Comparison of ENCODE assay signal across 24 cellular contexts in genomic region chr10:99633832-99634231, GRCh38. TPM values are rescaled to one million over a fixed set of nuclear protein-coding genes. Genes with fewer than 3 reads are reported as not detected.
DNase-seq lines count a peak whose midpoint lies in the region; ATAC-seq, FAIRE-seq and TF ChIP-seq lines count a peak whose summit lies in the region.
"Had no signal": no experiment of that assay in that cellular context is flagged by ENCODE, and none has a peak within 500 bp of the region (broad histone marks: within the 10 kb centered on the region; RNA-seq: fewer than 3 reads in every experiment).

No MANE protein-coding gene starts in this region.

- no peak overlapping the region for H3K27ac ChIP-seq in SK-N-SH (ENCODE audit: low read depth in 2 of 2, low read length in 1 of 2)
- H3K27ac ChIP-seq: 22Rv1, A549, BLaER1 had no signal

- H3K9me2 ChIP-seq in SK-N-SH, result no peaks in the 10 kb centered on the region

- peak; percentile 47 for DNase-seq in SK-N-SH
- DNase-seq in bronchial epithelial cell (ENCODE audit: low read depth), result no peak
- DNase-seq in NCI-H2107 treated with DMSO at 0.1 percent for 48 hours (lab: John Stamatoyannopoulos, UW; ENCODE audit: unreplicated experiment), result no peak
- DNase-seq in T1000 (lab: John Stamatoyannopoulos, UW), result no peak
- DNase-seq: AML-193; C1 segment of cervical spinal cord; CD4-positive, alpha-beta memory T cell; CD4-positive, CD25-positive, alpha-beta regulatory T cell; CD8-positive, alpha-beta memory T cell; COR-L47; DMS 273 treated with DMSO at 0.1 percent for 48 hours; DMS153; DMS53; DMS79; DND-41; EL; GF-D8 had no signal

- TF ChIP-seq RAD21 in SK-N-SH (IDR thresholded peaks at IDR 0.05; ENCODE audit: low read length), result no peak

- no peaks in the 10 kb centered on the region for H4K20me1 ChIP-seq in SK-N-SH (ENCODE audit: insufficient read depth)
- H4K20me1 ChIP-seq: BLaER1 had no signal

- TF ChIP-seq CTCF in SK-N-SH (IDR thresholded peaks at IDR 0.05) (no peak), bronchial epithelial cell (IDR thresholded peaks at IDR 0.05; ENCODE audit: insufficient read depth, low read length, severe bottlenecking) (no peak)

- POLR2A ChIA-PET in SK-N-SH (lab: Yijun Ruan, JAX), result interaction anchor here (1.0 kb wide), 1 partner anchor 25 kb away, joined by 3 read pairs; the partner anchor contains the start of gene ENTPD7

- H3K4me1 ChIP-seq in SK-N-SH (ENCODE audit: control insufficient read depth in 1 of 2, insufficient read depth in 2 of 2, low read depth in 1 of 2, low read length in 1 of 2), result peaks cover 8 to 9% of the 10 kb centered on the region in 2 experiments; a peak in 3 of 4 replicates
- H3K4me1 ChIP-seq: BLaER1 had no signal

- H3K36me3 ChIP-seq in SK-N-SH (replicated peaks in 1 of 2; ENCODE audit: control insufficient read depth in 1 of 2, insufficient read depth in 2 of 2, low read length in 1 of 2), result no peaks in the 10 kb centered on the region
- no peaks in the 10 kb centered on the region for H3K36me3 ChIP-seq in bronchial epithelial cell (ENCODE audit: control insufficient read depth, insufficient read depth, low read length)
- H3K36me3 ChIP-seq: BLaER1 had no signal

- no peaks in the 10 kb centered on the region for H3K9me3 ChIP-seq in SK-N-SH
- H3K9me3 ChIP-seq: A549, BLaER1 had no signal

- FAIRE-seq in bronchial epithelial cell (lab: Jason Lieb, UNC), result peak; percentile 52
- FAIRE-seq: A549, G401.6, GM12891, GM19239 had no signal

- H3K4me2 ChIP-seq in SK-N-SH, result no peak overlapping the region
- H3K4me2 ChIP-seq: A549, BLaER1 had no signal

- no peak for TF ChIP-seq EP300 in SK-N-SH (IDR thresholded peaks at IDR 0.05; ENCODE audit: borderline replicate concordance in 1 of 2, low read depth in 1 of 2, low read length in 1 of 2)

- no peak for ATAC-seq in SK-N-SH treated with all-trans-retinoic acid at 6 μM for 48 hours
- ATAC-seq: A549 had no signal

- H3K4me3 ChIP-seq in SK-N-SH (ENCODE audit: low read depth in 2 of 2, low read length in 1 of 2) (no peak overlapping the region), bronchial epithelial cell (ENCODE audit: low read depth, low read length) (no peak overlapping the region)
- H3K4me3 ChIP-seq: A549, BLaER1 had no signal

- H2AFZ ChIP-seq in SK-N-SH (ENCODE audit: low read depth), result no peak overlapping the region

- H3F3A ChIP-seq in SK-N-SH (replicated peaks; ENCODE audit: insufficient read depth), result peaks cover 4% of the 10 kb centered on the region

- no peaks in the 10 kb centered on the region for H3K27me3 ChIP-seq in SK-N-SH (ENCODE audit: insufficient read depth)
- H3K27me3 ChIP-seq in bronchial epithelial cell (ENCODE audit: control insufficient read depth, insufficient read depth, low read length), result no peaks in the 10 kb centered on the region
- H3K27me3 ChIP-seq: BLaER1 had no signal

- H3K79me2 ChIP-seq in SK-N-SH (ENCODE audit: insufficient read depth), result no peaks in the 10 kb centered on the region

- H3K9ac ChIP-seq in SK-N-SH, result no peak overlapping the region
- H3K9ac ChIP-seq: BLaER1 had no signal

- CTCF ChIA-PET in SK-N-SH (lab: Yijun Ruan, JAX), result interaction anchor here (2.9 to 4.3 kb wide), 2 partner anchors 12 to 22 kb away, joined by 9 to 19 read pairs; partner anchors contain the start of gene SLC25A28

TF ChIP-seq in SK-N-SH, 30 proteins besides CTCF, POLR2A, EP300 and RAD21:
- TF ChIP-seq TCF12 (IDR thresholded peaks at IDR 0.05) (no peak), NFIC (IDR thresholded peaks at IDR 0.05; ENCODE audit: borderline replicate concordance) (no peak), TEAD4 (IDR thresholded peaks at IDR 0.05; ENCODE audit: borderline replicate concordance, insufficient read depth) (no peak), RCOR1 (IDR thresholded peaks at IDR 0.05; ENCODE audit: low read length) (0 out of 2 replicates have a peak, but pooled peaks have one; percentile 48), GATA2 (CRISPR knock-in tag; IDR thresholded peaks at IDR 0.05) (peak; percentile 87), ELF1 (IDR thresholded peaks at IDR 0.05) (no peak)
TF ChIP-seq in SK-N-SH: peak in this region for 2.

TF ChIP-seq in SK-N-SH treated with all-trans-retinoic acid at 6 μM for 48 hours, 23 proteins besides CTCF, POLR2A, EP300 and RAD21:
- TF ChIP-seq ISL1 (CRISPR knock-in tag; IDR thresholded peaks at IDR 0.05) (no peak), ZNF8 (CRISPR knock-in tag; IDR thresholded peaks at IDR 0.05) (no peak), TSHZ2 (CRISPR knock-in tag; IDR thresholded peaks at IDR 0.05) (no peak), POU6F1 (CRISPR knock-in tag; IDR thresholded peaks at IDR 0.05; ENCODE audit: borderline replicate concordance, low read depth) (no peak), CREB5 (CRISPR knock-in tag; IDR thresholded peaks at IDR 0.05; ENCODE audit: low read depth) (no peak), PPARA (CRISPR knock-in tag; IDR thresholded peaks at IDR 0.05; ENCODE audit: borderline replicate concordance) (no peak), GLIS3 (CRISPR knock-in tag; IDR thresholded peaks at IDR 0.05) (no peak), ARNTL (CRISPR knock-in tag; IDR thresholded peaks at IDR 0.05; ENCODE audit: borderline replicate concordance, low read depth) (no peak), ESRRG (CRISPR knock-in tag; IDR thresholded peaks at IDR 0.05) (no peak)
- TF ChIP-seq, protein P1, sequence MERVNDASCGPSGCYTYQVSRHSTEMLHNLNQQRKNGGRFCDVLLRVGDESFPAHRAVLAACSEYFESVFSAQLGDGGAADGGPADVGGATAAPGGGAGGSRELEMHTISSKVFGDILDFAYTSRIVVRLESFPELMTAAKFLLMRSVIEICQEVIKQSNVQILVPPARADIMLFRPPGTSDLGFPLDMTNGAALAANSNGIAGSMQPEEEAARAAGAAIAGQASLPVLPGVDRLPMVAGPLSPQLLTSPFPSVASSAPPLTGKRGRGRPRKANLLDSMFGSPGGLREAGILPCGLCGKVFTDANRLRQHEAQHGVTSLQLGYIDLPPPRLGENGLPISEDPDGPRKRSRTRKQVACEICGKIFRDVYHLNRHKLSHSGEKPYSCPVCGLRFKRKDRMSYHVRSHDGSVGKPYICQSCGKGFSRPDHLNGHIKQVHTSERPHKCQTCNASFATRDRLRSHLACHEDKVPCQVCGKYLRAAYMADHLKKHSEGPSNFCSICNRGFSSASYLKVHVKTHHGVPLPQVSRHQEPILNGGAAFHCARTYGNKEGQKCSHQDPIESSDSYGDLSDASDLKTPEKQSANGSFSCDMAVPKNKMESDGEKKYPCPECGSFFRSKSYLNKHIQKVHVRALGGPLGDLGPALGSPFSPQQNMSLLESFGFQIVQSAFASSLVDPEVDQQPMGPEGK (CRISPR knock-in tag; IDR thresholded peaks at IDR 0.05; ENCODE audit: borderline replicate concordance), result no peak

RNA-seq across cellular contexts. Expression of gene SLC25A28, which starts 13.6 kb away (rescaled TPM):
- polyA plus RNA-seq in SK-N-SH (2012; rRNA removed), result 23.8 and 34.3 TPM in 2 replicates
- polyA plus RNA-seq in SK-N-SH (2012; cell fraction: cytosol; rRNA removed), result 8.2 and 14.4 TPM in 2 replicates
- 107 and 158 TPM in 2 replicates for polyA plus RNA-seq in SK-N-SH (2012; cell fraction: nucleus; rRNA removed)
- 15.4 and 17.4 TPM in 2 replicates for total RNA-seq in bronchial epithelial cell

RNA-seq across cellular contexts. Expression of gene ENTPD7, which starts 25.5 kb away (rescaled TPM):
- 3.9 and 6.2 TPM in 2 replicates for polyA plus RNA-seq in SK-N-SH (2012; rRNA removed)
- polyA plus RNA-seq in SK-N-SH (2012; cell fraction: cytosol; rRNA removed), result 4.5 and 5.3 TPM in 2 replicates
- 3.5 and 5.6 TPM in 2 replicates for polyA plus RNA-seq in SK-N-SH (2012; cell fraction: nucleus; rRNA removed)
- total RNA-seq in bronchial epithelial cell, result 10.5 and 19.0 TPM in 2 replicates
